In the genomic region with DNA sequence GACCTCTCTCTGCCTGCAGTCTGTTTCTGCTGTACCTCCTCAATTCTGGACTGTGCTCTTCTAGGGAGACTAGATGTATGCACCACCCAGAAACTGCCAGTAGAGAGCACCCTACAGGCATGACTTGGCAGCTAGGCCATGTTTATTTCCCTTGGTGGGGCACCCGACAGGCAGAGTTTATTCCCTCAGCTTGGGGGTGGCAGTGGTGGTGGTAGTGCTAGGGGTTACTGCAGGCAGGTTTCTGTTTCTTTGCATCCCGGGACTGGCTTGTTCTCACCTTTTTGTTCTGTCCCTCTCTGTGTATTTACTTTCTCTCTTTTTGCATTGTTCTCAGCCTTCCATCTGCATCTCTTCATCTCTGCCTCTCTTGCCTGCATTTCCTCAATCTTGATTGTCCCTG, we compare ENCODE assay signal across 8 cellular contexts. TPM values are rescaled to one million over a fixed set of nuclear protein-coding genes. Genes with fewer than 3 reads are reported as not detected.
DNase-seq lines count a peak whose midpoint lies in the region; ATAC-seq, FAIRE-seq and TF ChIP-seq lines count a peak whose summit lies in the region.

No MANE protein-coding gene starts in this region.

- H3K4me3 Mint-ChIP-seq in mesothelial cell of epicardium = no peak overlapping the region

- H3K9me3 Mint-ChIP-seq in mesothelial cell of epicardium = no peaks in the 10 kb centered on the region

- WGBS in stomach, 5 donors = 3 to 11% (median 5%) methylated on average over 2 of the region's 2 CpGs

- TF ChIP-seq CTCF in endothelial cell of umbilical vein (IDR thresholded peaks at IDR 0.05; ENCODE audit: extremely low read depth in 1 of 2, insufficient read depth in 1 of 2, low read depth in 1 of 2, low read length in 2 of 2) (peak; percentile 73 to 76), mesothelial cell of epicardium (IDR thresholded peaks at IDR 0.05; ENCODE audit: unreplicated experiment) (peak; percentile 42), stomach (IDR thresholded peaks at IDR 0.05) (peak in 5 of 7 experiments; percentile 50 to 69 (median 60))

- no TSS peak for BruUV-seq in endothelial cell of umbilical vein (replicated peaks; lab: Mats Ljungman, UMichigan)

- no peaks in the 10 kb centered on the region for H4K20me1 ChIP-seq in endothelial cell of umbilical vein (replicated peaks; ENCODE audit: control insufficient read depth, extremely low read depth, insufficient read depth, low read length)

- no peaks in the 10 kb centered on the region for H3K79me2 ChIP-seq in endothelial cell of umbilical vein (ENCODE audit: control insufficient read depth, insufficient read depth, low read length)

- CTCF ChIA-PET in HEK293T (lab: Yijun Ruan, JAX) (interaction anchor here (0.6 to 2.5 kb wide), 9 partner anchors 8 to 206 kb away, joined by 3 to 11 read pairs (median 4); a partner anchor contains a TSS), endothelial cell of umbilical vein (lab: Charles Lee) (interaction anchor here (0.7 to 4.6 kb wide), 23 partner anchors 9 to 305 kb away, joined by 3 to 59 read pairs (median 6); a partner anchor contains a TSS)

- no peak overlapping the region for H3K4me3 ChIP-seq in endothelial cell of umbilical vein (replicated peaks in 1 of 3; ENCODE audit: insufficient read depth in 1 of 3, low read depth in 1 of 3, low read length in 3 of 3)
- no peak overlapping the region for H3K4me3 ChIP-seq in stomach

- peak overlapping the region; percentile 28 for H3K4me2 ChIP-seq in endothelial cell of umbilical vein (ENCODE audit: insufficient read depth, low read length)

- H3K27ac Mint-ChIP-seq in mesothelial cell of epicardium = peak overlapping the region; percentile 79

- dilution Hi-C loops in endothelial cell of umbilical vein (cut with MboI; ENCODE audit: extremely low pct_ligation_motif_present, low sequenced_read_pairs) = no loop called here

- TF ChIP-seq EP300 in stomach (IDR thresholded peaks at IDR 0.05) = no peak

- POLR2A ChIA-PET in HEK293T (lab: Yijun Ruan, JAX) = interaction anchor here (0.8 to 1.0 kb wide), 2 partner anchors 14 to 104 kb away, joined by 3 to 4 read pairs; a partner anchor contains a TSS
- POLR2A ChIA-PET in endothelial cell of umbilical vein (lab: Charles Lee) = interaction anchor here (1.0 kb wide), 1 partner anchor 36 kb away, joined by 3 read pairs; no protein-coding TSS in a partner anchor

- FAIRE-seq in endothelial cell of umbilical vein (lab: Jason Lieb, UNC) = peak; percentile 95

- H3K4me1 ChIP-seq in endothelial cell of umbilical vein (ENCODE audit: control insufficient read depth, extremely low read depth, insufficient read depth, low read length) = peaks cover 12% of the 10 kb centered on the region
- H3K4me1 ChIP-seq in stomach = peaks cover 0 to 17% (median 13%) of the 10 kb centered on the region in 4 donors

- no peak for ATAC-seq in HG03469 (IDR thresholded peaks at IDR 0.05; ENCODE audit: unreplicated experiment)

- H3K36me3 ChIP-seq in endothelial cell of umbilical vein (ENCODE audit: control insufficient read depth in 2 of 2, extremely low read depth in 1 of 2, insufficient read depth in 2 of 2, low read length in 2 of 2) (no peaks in the 10 kb centered on the region), stomach (peaks cover 0 to 77% (median 64%) of the 10 kb centered on the region in 4 donors)

- H3K36me3 Mint-ChIP-seq in mesothelial cell of epicardium = peaks cover 17% of the 10 kb centered on the region

- H3K9ac ChIP-seq in endothelial cell of umbilical vein (replicated peaks; ENCODE audit: extremely low read depth, insufficient read depth, low read length) = no peak overlapping the region

- H3K27me3 ChIP-seq in endothelial cell of umbilical vein (ENCODE audit: control insufficient read depth in 2 of 2, insufficient read depth in 2 of 2, low read length in 2 of 2) (no peaks in the 10 kb centered on the region), stomach (no peaks in the 10 kb centered on the region)

- no peak overlapping the region for H2AFZ ChIP-seq in endothelial cell of umbilical vein (ENCODE audit: low read depth, low read length)

- H3K9me3 ChIP-seq in endothelial cell of umbilical vein (replicated peaks; ENCODE audit: control insufficient read depth, insufficient read depth, low read length) (no peaks in the 10 kb centered on the region), stomach (no peaks in the 10 kb centered on the region)

- no peaks in the 10 kb centered on the region for H3K9me1 ChIP-seq in endothelial cell of umbilical vein (replicated peaks; ENCODE audit: control insufficient read depth, extremely low read depth, insufficient read depth, low read length)

- H3K27ac ChIP-seq in endothelial cell of umbilical vein (ENCODE audit: insufficient read depth, low read depth, low read length) (peak overlapping the region; percentile 48), stomach (peak overlapping the region in 1 of 5 donors; percentile 30)

- TF ChIP-seq POLR2A in endothelial cell of umbilical vein (IDR thresholded peaks at IDR 0.05; ENCODE audit: low read depth, low read length) (no peak), stomach (IDR thresholded peaks at IDR 0.05) (no peak)

- intact Hi-C loops in endothelial cell of umbilical vein (cut with micrococcal nuclease) = loop anchor here (1.0 to 5.0 kb wide), 3 partner anchors 70 to 190 kb away; a partner anchor contains a TSS
- intact Hi-C loops in stomach (cut with DNase I; ENCODE audit: low total_unique reads) = no loop called here

- peaks cover 14% of the 10 kb centered on the region for H3K4me1 Mint-ChIP-seq in mesothelial cell of epicardium

- H3K27me3 Mint-ChIP-seq in mesothelial cell of epicardium (ENCODE audit: low read depth) = no peaks in the 10 kb centered on the region

- DNase-seq in DMS 273 treated with DMSO at 0.1 percent for 48 hours (lab: John Stamatoyannopoulos, UW) (peak; percentile 56), HEK293T (ENCODE audit: extremely low spot score) (peak; percentile 68), NOMO-1 treated with DMSO at 0.1 percent for 48 hours (lab: John Stamatoyannopoulos, UW; ENCODE audit: unreplicated experiment) (peak; percentile 37), endothelial cell of umbilical vein (ENCODE audit: low read depth, low spot score) (peak; percentile 76), mesothelial cell of epicardium (ENCODE audit: low spot score in 2 of 2, unreplicated experiment in 2 of 2) (no peak), stomach (peak; percentile 52)
- peak; percentile 53 for DNase-seq in activated CD8-positive, alpha-beta memory T cell treated with anti-CD3 and anti-CD28 coated beads, Interleukin-2, amount 50 U/mL, for 4 hours

TF ChIP-seq in HEK293T, 16 proteins besides CTCF, POLR2A, EP300 and RAD21 (continues in another document):
- TF ChIP-seq, protein P1, sequence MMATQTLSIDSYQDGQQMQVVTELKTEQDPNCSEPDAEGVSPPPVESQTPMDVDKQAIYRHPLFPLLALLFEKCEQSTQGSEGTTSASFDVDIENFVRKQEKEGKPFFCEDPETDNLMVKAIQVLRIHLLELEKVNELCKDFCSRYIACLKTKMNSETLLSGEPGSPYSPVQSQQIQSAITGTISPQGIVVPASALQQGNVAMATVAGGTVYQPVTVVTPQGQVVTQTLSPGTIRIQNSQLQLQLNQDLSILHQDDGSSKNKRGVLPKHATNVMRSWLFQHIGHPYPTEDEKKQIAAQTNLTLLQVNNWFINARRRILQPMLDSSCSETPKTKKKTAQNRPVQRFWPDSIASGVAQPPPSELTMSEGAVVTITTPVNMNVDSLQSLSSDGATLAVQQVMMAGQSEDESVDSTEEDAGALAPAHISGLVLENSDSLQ (IDR thresholded peaks at IDR 0.05) = no peak
- no peak for TF ChIP-seq BHLHE40 (IDR thresholded peaks at IDR 0.05; ENCODE audit: borderline replicate concordance)
- TF ChIP-seq TARDBP (IDR thresholded peaks at IDR 0.05) = no peak
- TF ChIP-seq FOXM1 (IDR thresholded peaks at IDR 0.05; ENCODE audit: borderline replicate concordance) = no peak

TF ChIP-seq in endothelial cell of umbilical vein, 7 proteins besides CTCF, POLR2A, EP300 and RAD21:
- TF ChIP-seq JUN (IDR thresholded peaks at IDR 0.05; ENCODE audit: borderline replicate concordance, insufficient read depth, insufficient read length, low read depth) = no peak
- no peak for TF ChIP-seq EZH2 (IDR thresholded peaks at IDR 0.05; ENCODE audit: borderline replicate concordance, low read depth, low read length, severe bottlenecking)
- TF ChIP-seq, protein P2, sequence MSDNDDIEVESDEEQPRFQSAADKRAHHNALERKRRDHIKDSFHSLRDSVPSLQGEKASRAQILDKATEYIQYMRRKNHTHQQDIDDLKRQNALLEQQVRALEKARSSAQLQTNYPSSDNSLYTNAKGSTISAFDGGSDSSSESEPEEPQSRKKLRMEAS (IDR thresholded peaks at IDR 0.05; ENCODE audit: insufficient read depth, insufficient read length) = no peak
- TF ChIP-seq MYC (IDR thresholded peaks at IDR 0.05; ENCODE audit: low read depth, low read length) = no peak

RNA-seq across cellular contexts. Expression of a gene that starts 13.6 kb away (rescaled TPM):
- total RNA-seq in endothelial cell of umbilical vein (9.5 and 9.9 TPM in 2 replicates), mesothelial cell of epicardium (56.7 to 62.0 TPM (median 56.9 TPM) in 3 replicates), stomach (10 to 100 TPM in 3 of 5 donors, 1 to 10 TPM in 2; 6.7 to 39.7 (median 14.0) TPM)
- polyA plus RNA-seq in endothelial cell of umbilical vein (5.4 TPM in 2 replicates), stomach (10 to 100 TPM in 2 of 3 donors, 1 to 10 TPM in 1; 6.6 to 17.4 (median 12.6) TPM)
- 4.3 and 5.3 TPM in 2 replicates for polyA plus RNA-seq in endothelial cell of umbilical vein (2011; cell fraction: cytosol; rRNA removed)
- 32.8 and 33.2 TPM in 2 replicates for polyA plus RNA-seq in endothelial cell of umbilical vein (2011; cell fraction: nucleus; rRNA removed)
- 4.4 and 6.2 TPM in 2 replicates for polyA plus RNA-seq in endothelial cell of umbilical vein (2012)
- 7.8 and 9.3 TPM in 2 replicates for polyA minus RNA-seq in endothelial cell of umbilical vein
- polyA minus RNA-seq in endothelial cell of umbilical vein (2011; cell fraction: cytosol; rRNA and poly(A)+ RNA removed) = 3.9 TPM
- 8.2 and 11.7 TPM in 2 replicates for polyA minus RNA-seq in endothelial cell of umbilical vein (2011; cell fraction: nucleus; rRNA and poly(A)+ RNA removed)

RNA-seq across cellular contexts. Expression of a gene that starts 31.5 kb away (rescaled TPM):
- 0.21 and 0.33 TPM in 2 replicates for total RNA-seq in endothelial cell of umbilical vein
- 0.10 and 0.11 TPM in 2 replicates for polyA plus RNA-seq in endothelial cell of umbilical vein
- 0.06 TPM in 2 replicates for polyA plus RNA-seq in endothelial cell of umbilical vein (2011; cell fraction: cytosol; rRNA removed)
- 0.78 and 0.90 TPM in 2 replicates for polyA plus RNA-seq in endothelial cell of umbilical vein (2011; cell fraction: nucleus; rRNA removed)
- 0.16 and 0.56 TPM in 2 replicates for polyA plus RNA-seq in endothelial cell of umbilical vein (2012)
- 0.36 and 0.62 TPM in 2 replicates for polyA minus RNA-seq in endothelial cell of umbilical vein
- polyA minus RNA-seq in endothelial cell of umbilical vein (2011; cell fraction: cytosol; rRNA and poly(A)+ RNA removed) = not detected
- polyA minus RNA-seq in endothelial cell of umbilical vein (2011; cell fraction: nucleus; rRNA and poly(A)+ RNA removed) = 0.72 and 0.87 TPM in 2 replicates
- 0.29 to 0.50 TPM (median 0.40 TPM) in 3 replicates for total RNA-seq in mesothelial cell of epicardium
- 1 to 10 TPM in 1 of 5 donors, under 1 TPM in 2, not detected in 2; 0.18 to 7.0 (median 0.29) TPM for total RNA-seq in stomach
- under 1 TPM in 1 of 3 donors, not detected in 2; 0.25 TPM for polyA plus RNA-seq in stomach

Comparison
In these comparisons a context has a peak if more than half of its experiments do, and no peak if none do; other contexts are left out.
1. DNase-seq: peak in DMS 273 treated with DMSO at 0.1 percent for 48 hours (single experiment), HEK293T (single experiment), NOMO-1 treated with DMSO at 0.1 percent for 48 hours (single experiment), activated CD8-positive, alpha-beta memory T cell treated with anti-CD3 and anti-CD28 coated beads, Interleukin-2, amount 50 U/mL, for 4 hours (single experiment), endothelial cell of umbilical vein (single experiment) and stomach (single experiment); none in mesothelial cell of epicardium (0 of 2).
2. Peak in every context shown above with its lines, with median percentiles within 50 percentile points of each other: CTCF ChIP-seq.